ENCODE assay signal across 15 cellular contexts in genomic region chr1:89703469-89703868, GRCh38.
DNase-seq lines count a peak whose midpoint lies in the region; ATAC-seq, FAIRE-seq and TF ChIP-seq lines count a peak whose summit lies in the region.
"Had no signal": no experiment of that assay in that cellular context is flagged by ENCODE, and none has a peak within 500 bp of the region (broad histone marks: within the 10 kb centered on the region; RNA-seq: fewer than 3 reads in every experiment).

No MANE protein-coding gene starts in this region.

- FAIRE-seq in kidney (lab: Jason Lieb, UNC) = peak; percentile 11

- H3K36me3 Mint-ChIP-seq in activated naive CD4-positive, alpha-beta T cell treated with anti-CD3 and anti-CD28 coated beads, Interleukin-2, amount 50 U/mL, for 24 hours = peaks cover 51% of the 10 kb centered on the region
- peaks cover 50% of the 10 kb centered on the region for H3K36me3 Mint-ChIP-seq in activated naive CD4-positive, alpha-beta T cell treated with anti-CD3 and anti-CD28 coated beads for 36 hours (ENCODE audit: low read depth)
- peaks cover 93% of the 10 kb centered on the region for H3K36me3 Mint-ChIP-seq in activated T-helper 17 cell treated with anti-CD3 and anti-CD28 coated beads, Interleukin-2, amount 50 U/mL, for 72 hours (ENCODE audit: low read depth)
- H3K36me3 Mint-ChIP-seq in H9 (ENCODE audit: insufficient read depth in 1 of 3, low read depth in 3 of 3) = no peaks in the 10 kb centered on the region

- no CpG with 5 or more reads among the region's 1 CpG for WGBS in H9 (ENCODE audit: extremely low coverage, insufficient read length, low lambda C conversion rate)

- H2BK15ac ChIP-seq in H9 (ENCODE audit: low read depth, low read length) = no peak overlapping the region

- H2AK5ac ChIP-seq in H9 (ENCODE audit: insufficient read length, low read length) = no peak overlapping the region

- no peak overlapping the region for H3K18ac ChIP-seq in H9 (ENCODE audit: insufficient read length, low read depth, low read length)

- DNase-seq in activated naive CD4-positive, alpha-beta T cell treated with anti-CD3 and anti-CD28 coated beads for 36 hours = no peak
- DNase-seq in HUDEP-2 (lab: John Stamatoyannopoulos, UW; ENCODE audit: unreplicated experiment in 76 of 76) = peak in 45 of 76 experiments; percentile 7 to 87 (median 51)
- DNase-seq in kidney = no peak
- no peak for DNase-seq in H9
- DNase-seq: HFFc6, MG63, NCI-H1092, NCI-H2081 treated with DMSO at 0.1 percent for 48 hours, NCI-H524 had no signal

- H3K4me1 Mint-ChIP-seq in activated naive CD4-positive, alpha-beta T cell treated with anti-CD3 and anti-CD28 coated beads, Interleukin-2, amount 50 U/mL, for 24 hours = peaks cover 78% of the 10 kb centered on the region
- H3K4me1 Mint-ChIP-seq in activated naive CD4-positive, alpha-beta T cell treated with anti-CD3 and anti-CD28 coated beads for 36 hours (ENCODE audit: low read depth) = peaks cover 46% of the 10 kb centered on the region
- H3K4me1 Mint-ChIP-seq in activated T-helper 17 cell treated with anti-CD3 and anti-CD28 coated beads, Interleukin-2, amount 50 U/mL, for 72 hours = peaks cover 36% of the 10 kb centered on the region
- H3K4me1 Mint-ChIP-seq in H9 = peaks cover 8 to 10% of the 10 kb centered on the region in 2 experiments

- TF ChIP-seq CTCF in kidney (IDR thresholded peaks at IDR 0.05; ENCODE audit: borderline replicate concordance, extremely low read depth, insufficient read depth) (no peak), H9 (conservative IDR thresholded peaks at IDR 0.05) (no peak)

- no peak overlapping the region for H3K4me3 Mint-ChIP-seq in activated naive CD4-positive, alpha-beta T cell treated with anti-CD3 and anti-CD28 coated beads, Interleukin-2, amount 50 U/mL, for 24 hours
- no peak overlapping the region for H3K4me3 Mint-ChIP-seq in activated naive CD4-positive, alpha-beta T cell treated with anti-CD3 and anti-CD28 coated beads for 36 hours
- no peak overlapping the region for H3K4me3 Mint-ChIP-seq in activated T-helper 17 cell treated with anti-CD3 and anti-CD28 coated beads, Interleukin-2, amount 50 U/mL, for 72 hours
- H3K4me3 Mint-ChIP-seq in H9 = no peak overlapping the region
- H3K4me3 Mint-ChIP-seq: HFFc6 had no signal

- H2AFZ ChIP-seq in H9 (ENCODE audit: low read length) = no peak overlapping the region

- peak overlapping the region; percentile 86 for H3K27ac Mint-ChIP-seq in activated naive CD4-positive, alpha-beta T cell treated with anti-CD3 and anti-CD28 coated beads, Interleukin-2, amount 50 U/mL, for 24 hours
- H3K27ac Mint-ChIP-seq in activated naive CD4-positive, alpha-beta T cell treated with anti-CD3 and anti-CD28 coated beads for 36 hours = no peak overlapping the region
- H3K27ac Mint-ChIP-seq in activated T-helper 17 cell treated with anti-CD3 and anti-CD28 coated beads, Interleukin-2, amount 50 U/mL, for 72 hours = peak overlapping the region; percentile 60
- H3K27ac Mint-ChIP-seq in H9 = no peak overlapping the region
- H3K27ac Mint-ChIP-seq: HFFc6 had no signal

- H3K27ac ChIP-seq in kidney (ENCODE audit: low read depth in 2 of 2, low read length in 2 of 2) (no peak overlapping the region), H9 (ENCODE audit: insufficient read length, low read depth, low read length) (no peak overlapping the region)
- H3K27ac ChIP-seq: C4-2B had no signal

- H3K36me3 ChIP-seq in kidney (ENCODE audit: control insufficient read depth in 1 of 2, insufficient read depth in 2 of 2, low read length in 2 of 2) = no peaks in the 10 kb centered on the region
- H3K36me3 ChIP-seq: MG63 had no signal

- H3K4me2 ChIP-seq in H9 (ENCODE audit: insufficient read depth, insufficient read length, low read length) = no peak overlapping the region

- no peak overlapping the region for H3K4ac ChIP-seq in H9 (ENCODE audit: low read depth, low read length)

- no peak overlapping the region for H4K8ac ChIP-seq in H9 (replicated peaks; ENCODE audit: insufficient read length, low read depth, low read length)

- no peak overlapping the region for H3K9ac ChIP-seq in kidney (ENCODE audit: low read length in 2 of 2)
- no peak overlapping the region for H3K9ac ChIP-seq in H9 (ENCODE audit: extremely low read depth, insufficient read length, low read length)

- H2BK20ac ChIP-seq in H9 (ENCODE audit: low read depth, low read length, poor library complexity, severe bottlenecking) = no peak overlapping the region

- intact Hi-C loops in activated naive CD4-positive, alpha-beta T cell treated with anti-CD3 and anti-CD28 coated beads for 36 hours (cut with micrococcal nuclease) = no loop called here
- intact Hi-C loops in kidney (cut with DNase I) = no loop called here

- no peak overlapping the region for H2BK12ac ChIP-seq in H9 (ENCODE audit: insufficient read length, low read depth, low read length)

- no peak overlapping the region for H3K56ac ChIP-seq in H9 (ENCODE audit: insufficient read length, low read depth, low read length)

- H3K4me1 ChIP-seq in kidney (ENCODE audit: control insufficient read depth in 1 of 2, insufficient read depth in 1 of 2, low read depth in 1 of 2, low read length in 2 of 2) (no peaks in the 10 kb centered on the region), H9 (ENCODE audit: insufficient read depth, low read length) (0 out of 2 replicates have a peak, but pooled peaks cover 2% of the 10 kb centered on the region)

- no peaks in the 10 kb centered on the region for H4K20me1 ChIP-seq in H9 (ENCODE audit: control insufficient read depth, insufficient read depth, insufficient read length)

- no peaks in the 10 kb centered on the region for H3K79me2 ChIP-seq in H9 (ENCODE audit: insufficient read depth, low read length)

- no peaks in the 10 kb centered on the region for H3K9me3 ChIP-seq in kidney (ENCODE audit: control insufficient read depth in 1 of 2, low read length in 2 of 2)
- H3K9me3 ChIP-seq in H9 (ENCODE audit: control insufficient read depth, low read depth, low read length) = no peaks in the 10 kb centered on the region
- H3K9me3 ChIP-seq: MG63 had no signal

- H3K23ac ChIP-seq in H9 (ENCODE audit: insufficient read length, low read depth, low read length) = no peak overlapping the region

- no peaks in the 10 kb centered on the region for H3K27me3 Mint-ChIP-seq in activated naive CD4-positive, alpha-beta T cell treated with anti-CD3 and anti-CD28 coated beads, Interleukin-2, amount 50 U/mL, for 24 hours
- no peaks in the 10 kb centered on the region for H3K27me3 Mint-ChIP-seq in activated naive CD4-positive, alpha-beta T cell treated with anti-CD3 and anti-CD28 coated beads for 36 hours (ENCODE audit: low read depth)
- no peaks in the 10 kb centered on the region for H3K27me3 Mint-ChIP-seq in activated T-helper 17 cell treated with anti-CD3 and anti-CD28 coated beads, Interleukin-2, amount 50 U/mL, for 72 hours
- no peaks in the 10 kb centered on the region for H3K27me3 Mint-ChIP-seq in H9 (ENCODE audit: low read depth)

- no peaks in the 10 kb centered on the region for H3K79me1 ChIP-seq in H9 (ENCODE audit: insufficient read depth, low read depth, low read length, poor library complexity, severe bottlenecking)

- peaks cover 11% of the 10 kb centered on the region for H3K9me3 Mint-ChIP-seq in activated naive CD4-positive, alpha-beta T cell treated with anti-CD3 and anti-CD28 coated beads, Interleukin-2, amount 50 U/mL, for 24 hours
- no peaks in the 10 kb centered on the region for H3K9me3 Mint-ChIP-seq in activated naive CD4-positive, alpha-beta T cell treated with anti-CD3 and anti-CD28 coated beads for 36 hours
- H3K9me3 Mint-ChIP-seq in activated T-helper 17 cell treated with anti-CD3 and anti-CD28 coated beads, Interleukin-2, amount 50 U/mL, for 72 hours = no peaks in the 10 kb centered on the region
- H3K9me3 Mint-ChIP-seq in H9 = peaks cover 0 to 3% of the 10 kb centered on the region in 2 experiments; a peak in 1 of 5 replicates
- H3K9me3 Mint-ChIP-seq: HFFc6 had no signal

- no peak for ATAC-seq in activated T-helper 17 cell treated with anti-CD3 and anti-CD28 coated beads, Interleukin-2, amount 50 U/mL, for 72 hours (replicated peaks)
- ATAC-seq in GM21737 (IDR thresholded peaks at IDR 0.05; ENCODE audit: unreplicated experiment) (no peak), HG03342 (IDR thresholded peaks at IDR 0.05; ENCODE audit: unreplicated experiment) (no peak)
- ATAC-seq: Panc1 had no signal

- no peak overlapping the region for H3T11ph ChIP-seq in H9 (ENCODE audit: low read length)

- H2BK5ac ChIP-seq in H9 (ENCODE audit: insufficient read length, low read length) = no peak overlapping the region

- no peak overlapping the region for H4K91ac ChIP-seq in H9 (ENCODE audit: insufficient read length, low read depth, low read length)

- H3K27me3 ChIP-seq in H9 (ENCODE audit: insufficient read depth, low read length) = no peaks in the 10 kb centered on the region
- H3K27me3 ChIP-seq: MG63 had no signal

- H3K23me2 ChIP-seq in H9 (ENCODE audit: insufficient read length, low read depth, low read length, poor library complexity, severe bottlenecking) = no peaks in the 10 kb centered on the region

- CTCF ChIA-PET in activated naive CD4-positive, alpha-beta T cell treated with anti-CD3 and anti-CD28 coated beads for 36 hours (lab: Charles Lee) = interaction anchor here (1.3 kb wide), 1 partner anchor 10 kb away, joined by 3 read pairs; no protein-coding TSS in a partner anchor

- H2BK120ac ChIP-seq in H9 (ENCODE audit: low read depth, low read length, poor library complexity, severe bottlenecking) = no peak overlapping the region

- H4K5ac ChIP-seq in H9 (ENCODE audit: insufficient read length, low read depth, low read length) = no peak overlapping the region

- no peak overlapping the region for H3K14ac ChIP-seq in H9 (ENCODE audit: insufficient read depth, low read length)

- H3K4me3 ChIP-seq in kidney (ENCODE audit: low read length in 2 of 2) = no peak overlapping the region
- H3K4me3 ChIP-seq: MG63 had no signal

Comparison
In these comparisons a context has a peak if more than half of its experiments do, and no peak if none do; other contexts are left out.
1. H3K27ac Mint-ChIP-seq: peak in activated naive CD4-positive, alpha-beta T cell treated with anti-CD3 and anti-CD28 coated beads, Interleukin-2, amount 50 U/mL, for 24 hours (single experiment) and activated T-helper 17 cell treated with anti-CD3 and anti-CD28 coated beads, Interleukin-2, amount 50 U/mL, for 72 hours (single experiment); none in activated naive CD4-positive, alpha-beta T cell treated with anti-CD3 and anti-CD28 coated beads for 36 hours (single experiment) and H9 (0 of 3).
2. DNase-seq: peak in HUDEP-2 (45 of 76); none in activated naive CD4-positive, alpha-beta T cell treated with anti-CD3 and anti-CD28 coated beads for 36 hours (single experiment), kidney (single experiment) and H9 (single experiment).